8 cellular contexts compared by ENCODE assay signal in genomic region chr1:149607070-149607802, GRCh38. TPM values are rescaled to one million over a fixed set of nuclear protein-coding genes. Genes with fewer than 3 reads are reported as not detected.
DNase-seq lines count a peak whose midpoint lies in the region; ATAC-seq, FAIRE-seq and TF ChIP-seq lines count a peak whose summit lies in the region.
"Not testable (repeated sequence)": the region's sequence is repeated elsewhere in the genome, so short reads cannot be mapped to it uniquely, and the experiment has no call there.

No MANE protein-coding gene starts in this region.

- H3K27me3 Mint-ChIP-seq in T-helper 2 cell treated with Interferon-gamma antibody and Interleukin-4, amounts not matched to agents 5 μg/mL and 100 μg/mL, for 36 hours (ENCODE audit: low read depth); endothelial cell (ENCODE audit: unreplicated experiment); stimulated activated naive B cell treated with anti-CD40 and anti-IgM and Interleukin-4, amounts not matched to agents 10 μg/mL and 1 μg/mL and 100 μg/mL, for 72 hours: not testable (repeated sequence)

- H4K8ac ChIP-seq in IMR-90 (ENCODE audit: low read depth in 2 of 2, low read length in 2 of 2), result not testable (repeated sequence)

- not testable (repeated sequence) for DNase-seq in BJ (ENCODE audit: low read depth); IMR-90; T-helper 2 cell treated with Interferon-gamma antibody and Interleukin-4, amounts not matched to agents 5 μg/mL and 100 μg/mL, for 36 hours (ENCODE audit: low spot score); keratinocyte (ENCODE audit: low read depth, low spot score)
- peak; percentile 23 for DNase-seq in activated naive CD4-positive, alpha-beta T cell treated with Interleukin-2 at 50 U/mL for 16 hours
- peak; percentile 6 for DNase-seq in endothelial cell (ENCODE audit: low spot score)
- peak; percentile 20 for DNase-seq in omental fat pad (ENCODE audit: low spot score)
- peak; percentile 23 for DNase-seq in stimulated activated naive B cell treated with anti-CD40 and anti-IgM and Interleukin-4, amounts not matched to agents 10 μg/mL and 1 μg/mL and 100 μg/mL, for 72 hours

- not testable (repeated sequence) for H2BK15ac ChIP-seq in IMR-90 (ENCODE audit: low read depth, low read length)

- H2AK5ac ChIP-seq in IMR-90 (ENCODE audit: low read depth, low read length), result not testable (repeated sequence)

- not testable (repeated sequence) for H3K4me1 Mint-ChIP-seq in T-helper 2 cell treated with Interferon-gamma antibody and Interleukin-4, amounts not matched to agents 5 μg/mL and 100 μg/mL, for 36 hours (ENCODE audit: low read depth); endothelial cell (ENCODE audit: unreplicated experiment); stimulated activated naive B cell treated with anti-CD40 and anti-IgM and Interleukin-4, amounts not matched to agents 10 μg/mL and 1 μg/mL and 100 μg/mL, for 72 hours

- H3K9ac ChIP-seq in IMR-90 (ENCODE audit: low read depth, low read length), result not testable (repeated sequence)
- peak overlapping the region; percentile 68 for H3K9ac ChIP-seq in keratinocyte (ENCODE audit: control insufficient read depth, extremely low read depth, insufficient read depth, low read length)

- TF ChIP-seq RAD21 in IMR-90 (IDR thresholded peaks at IDR 0.05; ENCODE audit: low read length), result not testable (repeated sequence)

- H3K9me3 ChIP-seq in IMR-90 (ENCODE audit: control insufficient read depth, insufficient read depth, low read length); keratinocyte (ENCODE audit: control insufficient read depth, low read depth, low read length): not testable (repeated sequence)

- POLR2A ChIA-PET in BJ (lab: Charles Lee); IMR-90 (lab: Charles Lee; ENCODE audit: unreplicated experiment): not testable (repeated sequence)

- not testable (repeated sequence) for H3K4ac ChIP-seq in IMR-90 (ENCODE audit: low read depth, low read length)

- H2AK9ac ChIP-seq in IMR-90 (replicated peaks; ENCODE audit: low read depth, low read length, poor library complexity), result not testable (repeated sequence)

- intact Hi-C loops in IMR-90 (cut with micrococcal nuclease), result not testable (repeated sequence)

- not testable (repeated sequence) for H3K9me1 ChIP-seq in IMR-90 (ENCODE audit: insufficient read depth, low read length); keratinocyte (ENCODE audit: control insufficient read depth, extremely low read depth, insufficient read depth, low read length)

- not testable (repeated sequence) for H3K9me3 Mint-ChIP-seq in T-helper 2 cell treated with Interferon-gamma antibody and Interleukin-4, amounts not matched to agents 5 μg/mL and 100 μg/mL, for 36 hours; endothelial cell (ENCODE audit: unreplicated experiment); stimulated activated naive B cell treated with anti-CD40 and anti-IgM and Interleukin-4, amounts not matched to agents 10 μg/mL and 1 μg/mL and 100 μg/mL, for 72 hours

- H3K36me3 ChIP-seq in BJ (ENCODE audit: control insufficient read depth, insufficient read depth, low read length); IMR-90 (ENCODE audit: control insufficient read depth, insufficient read depth, low read length); keratinocyte (ENCODE audit: control insufficient read depth in 2 of 2, extremely low read depth in 1 of 2, insufficient read depth in 2 of 2, low read length in 2 of 2): not testable (repeated sequence)

- not testable (repeated sequence) for TF ChIP-seq CTCF in BJ (IDR thresholded peaks at IDR 0.05; ENCODE audit: insufficient read depth, low read depth, low read length); IMR-90 (conservative IDR thresholded peaks at IDR 0.05; ENCODE audit: low read depth, low read length); endothelial cell (IDR thresholded peaks at IDR 0.05; ENCODE audit: unreplicated experiment); keratinocyte (optimal IDR thresholded peaks at IDR 0.05 in 1 of 3, IDR thresholded peaks at IDR 0.05 in 1 of 3, conservative IDR thresholded peaks at IDR 0.05 in 1 of 3; ENCODE audit: extremely low read depth in 1 of 3, insufficient read depth in 2 of 3, low read length in 3 of 3); omental fat pad (IDR thresholded peaks at IDR 0.05)

- H4K20me1 ChIP-seq in IMR-90 (ENCODE audit: insufficient read depth, low read length); keratinocyte (ENCODE audit: control insufficient read depth, extremely low read depth, insufficient read depth, low read length): not testable (repeated sequence)

- not testable (repeated sequence) for ATAC-seq in IMR-90 (ENCODE audit: low read depth); omental fat pad (ENCODE audit: low FRiP score); stimulated activated naive B cell treated with anti-CD40 and anti-IgM and Interleukin-4, amounts not matched to agents 10 μg/mL and 1 μg/mL and 100 μg/mL, for 72 hours (replicated peaks)

- H3K14ac ChIP-seq in IMR-90 (replicated peaks; ENCODE audit: low read depth, low read length), result not testable (repeated sequence)

- in situ Hi-C loops in IMR-90 (cut with MboI; ENCODE audit: low sequenced_read_pairs), result not testable (repeated sequence)

- TF ChIP-seq POLR2A in IMR-90 (IDR thresholded peaks at IDR 0.05; ENCODE audit: low read depth, low read length), result not testable (repeated sequence)

- H3K23ac ChIP-seq in IMR-90 (ENCODE audit: low read depth, low read length), result not testable (repeated sequence)

- no CpG with 5 or more reads among the region's 45 CpGs for WGBS in IMR-90 (ENCODE audit: extremely low coverage in 2 of 2, insufficient read length in 1 of 2), 2 experiments

- not testable (repeated sequence) for H3K4me1 ChIP-seq in IMR-90 (ENCODE audit: control insufficient read depth, insufficient read depth, low read length); keratinocyte (ENCODE audit: control insufficient read depth, extremely low read depth, insufficient read depth, low read length)

- H3K4me2 ChIP-seq in IMR-90 (ENCODE audit: low read depth, low read length); keratinocyte (ENCODE audit: control insufficient read depth, extremely low read depth, insufficient read depth, low read depth, low read length): not testable (repeated sequence)

- H4K91ac ChIP-seq in IMR-90 (ENCODE audit: insufficient read depth, low read depth, low read length), result not testable (repeated sequence)

- not testable (repeated sequence) for H3K36me3 Mint-ChIP-seq in T-helper 2 cell treated with Interferon-gamma antibody and Interleukin-4, amounts not matched to agents 5 μg/mL and 100 μg/mL, for 36 hours (ENCODE audit: low read depth); endothelial cell (ENCODE audit: low read depth, unreplicated experiment); stimulated activated naive B cell treated with anti-CD40 and anti-IgM and Interleukin-4, amounts not matched to agents 10 μg/mL and 1 μg/mL and 100 μg/mL, for 72 hours

- H2BK5ac ChIP-seq in IMR-90 (ENCODE audit: low read depth, low read length, poor library complexity, severe bottlenecking), result not testable (repeated sequence)

- not testable (repeated sequence) for H2BK20ac ChIP-seq in IMR-90 (ENCODE audit: low read depth, low read length)

- CTCF ChIA-PET in BJ (lab: Yijun Ruan, JAX); IMR-90 (lab: Yijun Ruan, JAX): not testable (repeated sequence)

- FAIRE-seq in keratinocyte (lab: Jason Lieb, UNC), result not testable (repeated sequence)

- peak overlapping the region; percentile 54; the same call in 1 of the 2 replicates for H3K27ac ChIP-seq in IMR-90 (ENCODE audit: insufficient read depth, low read length)
- H3K27ac ChIP-seq in keratinocyte (ENCODE audit: control insufficient read depth, insufficient read depth, low read length), result not testable (repeated sequence)

- H4K5ac ChIP-seq in IMR-90 (ENCODE audit: low read depth, low read length), result not testable (repeated sequence)

- H2AFZ ChIP-seq in IMR-90 (replicated peaks; ENCODE audit: low read length, poor library complexity); keratinocyte (ENCODE audit: control insufficient read depth, low read length): not testable (repeated sequence)

- not testable (repeated sequence) for BruUV-seq in IMR-90 (replicated peaks; lab: Mats Ljungman, UMichigan)

- H3K27ac Mint-ChIP-seq in T-helper 2 cell treated with Interferon-gamma antibody and Interleukin-4, amounts not matched to agents 5 μg/mL and 100 μg/mL, for 36 hours, result peak overlapping the region; percentile 85
- not testable (repeated sequence) for H3K27ac Mint-ChIP-seq in endothelial cell (ENCODE audit: unreplicated experiment)
- H3K27ac Mint-ChIP-seq in stimulated activated naive B cell treated with anti-CD40 and anti-IgM and Interleukin-4, amounts not matched to agents 10 μg/mL and 1 μg/mL and 100 μg/mL, for 72 hours, result peak overlapping the region; percentile 75

- not testable (repeated sequence) for H3K79me1 ChIP-seq in IMR-90 (ENCODE audit: low read depth in 1 of 2, low read length in 2 of 2)

- H3K4me3 ChIP-seq in BJ (ENCODE audit: low read depth, low read length), result peak overlapping the region; percentile 36
- peak overlapping the region; percentile 46 for H3K4me3 ChIP-seq in IMR-90 (ENCODE audit: insufficient read depth, low read depth, low read length)
- peak overlapping the region in 1 of 3 experiments; percentile 41 for H3K4me3 ChIP-seq in keratinocyte (ENCODE audit: control insufficient read depth in 2 of 3, extremely low read depth in 1 of 3, insufficient read depth in 2 of 3, low read depth in 1 of 3, low read length in 3 of 3)

- H3K4me3 Mint-ChIP-seq in T-helper 2 cell treated with Interferon-gamma antibody and Interleukin-4, amounts not matched to agents 5 μg/mL and 100 μg/mL, for 36 hours, result peak overlapping the region; percentile 67
- peak overlapping the region; percentile 88 for H3K4me3 Mint-ChIP-seq in endothelial cell (ENCODE audit: unreplicated experiment)
- peak overlapping the region; percentile 68 to 74 for H3K4me3 Mint-ChIP-seq in stimulated activated naive B cell treated with anti-CD40 and anti-IgM and Interleukin-4, amounts not matched to agents 10 μg/mL and 1 μg/mL and 100 μg/mL, for 72 hours

- not testable (repeated sequence) for H3K79me2 ChIP-seq in keratinocyte (ENCODE audit: control insufficient read depth, insufficient read depth, low read length)

- 0 out of 2 replicates have a peak overlapping the region, but pooled peaks have one; percentile 32 for H2BK120ac ChIP-seq in IMR-90 (ENCODE audit: low read depth, low read length)

- H3K27me3 ChIP-seq in BJ (ENCODE audit: control insufficient read depth, insufficient read depth, low read length); IMR-90 (ENCODE audit: control insufficient read depth, insufficient read depth, low read length); keratinocyte (ENCODE audit: control insufficient read depth, extremely low read depth, insufficient read depth, low read length): not testable (repeated sequence)

- not testable (repeated sequence) for H3K56ac ChIP-seq in IMR-90 (ENCODE audit: extremely low read depth, insufficient read depth, low read length)

- dilution Hi-C loops in IMR-90 (cut with HindIII; ENCODE audit: low sequenced_read_pairs, unreplicated experiment); keratinocyte (cut with MboI; ENCODE audit: extremely low pct_ligation_motif_present, low sequenced_read_pairs): not testable (repeated sequence)

- not testable (repeated sequence) for H3K18ac ChIP-seq in IMR-90 (ENCODE audit: low read depth, low read length)

RNA-seq across cellular contexts. Expression of gene PPIAL4C, which starts 23.6 kb away (rescaled TPM):
- polyA plus RNA-seq in BJ (2011; rRNA removed) (not detected in 2 replicates), IMR-90 (2012; rRNA removed) (not detected in 2 replicates), keratinocyte (not detected in 3 replicates)
- polyA minus RNA-seq in BJ (2011; rRNA and poly(A)+ RNA removed), result not detected in 2 replicates
- total RNA-seq in IMR-90 (2012; rRNA removed) (not detected in 2 replicates), endothelial cell (ENCODE audit: unreplicated experiment) (0.64 TPM), omental fat pad (not detected)
- polyA plus RNA-seq in IMR-90 (2012; cell fraction: cytosol; rRNA removed), result not detected in 2 replicates
- not detected in 2 replicates for polyA plus RNA-seq in IMR-90 (2012; cell fraction: nucleus; rRNA removed; ENCODE audit: low replicate concordance)
- not detected for polyA plus RNA-seq in keratinocyte (2011; ENCODE audit: low read depth)
- polyA plus RNA-seq in keratinocyte (2011; cell fraction: cytosol; rRNA removed), result 0.27 TPM in 1 of 2 replicates, not detected in the other
- polyA plus RNA-seq in keratinocyte (2011; cell fraction: nucleus; rRNA removed), result not detected in 2 replicates
- not detected in 2 replicates for polyA plus RNA-seq in keratinocyte (2012; ENCODE audit: low replicate concordance)
- polyA minus RNA-seq in keratinocyte, result not detected in 3 replicates
- polyA minus RNA-seq in keratinocyte (2011; cell fraction: cytosol; rRNA and poly(A)+ RNA removed), result not detected
- not detected in 2 replicates for polyA minus RNA-seq in keratinocyte (2011; cell fraction: nucleus; rRNA and poly(A)+ RNA removed)
